Comparison of ENCODE assay signal across 15 cellular contexts in genomic region chr2:120869036-120869435, GRCh38.
"Had no signal": no experiment of that assay in that cellular context is flagged by ENCODE, and none has a peak within 500 bp of the region (broad histone marks: within the 10 kb centered on the region; RNA-seq: fewer than 3 reads in every experiment).

No MANE protein-coding gene starts in this region.

- H3K4me3 Mint-ChIP-seq: activated T-cell treated with anti-CD3 and anti-CD28 coated beads, Interleukin-2, amount 50 U/mL, for 72 hours had no signal

- H3K4me3 ChIP-seq: thyroid gland had no signal

- H3K4me1 ChIP-seq: parathyroid adenoma had no signal

- H3K9me3 Mint-ChIP-seq: activated T-cell treated with anti-CD3 and anti-CD28 coated beads, Interleukin-2, amount 50 U/mL, for 72 hours had no signal

- DNase-seq: activated CD4-positive, alpha-beta T cell treated with anti-CD3 and anti-CD28 coated beads, Interleukin-2, amount 50 U/mL, for 4 hours; activated effector memory CD4-positive, alpha-beta T cell treated with anti-CD3 and anti-CD28 coated beads, Interleukin-2, amount 50 U/mL, for 16 hours; activated naive CD4-positive, alpha-beta T cell treated with anti-CD3 and anti-CD28 coated beads, Interleukin-2, amount 50 U/mL, for 16 hours; activated T-cell treated with anti-CD3 and anti-CD28 coated beads, Interleukin-2, amount 50 U/mL, for 72 hours; dermis blood vessel endothelial cell; effector memory CD4-positive, alpha-beta T cell; hypothalamus; islet precursor cell; mammary epithelial cell; stimulated activated CD8-positive, alpha-beta memory T cell treated with anti-CD3 and anti-CD28 coated beads, Interleukin-4, amount 100 ng/mL, for 48 hours; stimulated activated naive CD4-positive, alpha-beta T cell; thyroid gland; WERI-Rb-1 had no signal

- H3K27ac ChIP-seq: parathyroid adenoma, thyroid gland, WERI-Rb-1 had no signal

- H3K36me3 ChIP-seq: thyroid gland, WERI-Rb-1 had no signal

- H3K27ac Mint-ChIP-seq: activated T-cell treated with anti-CD3 and anti-CD28 coated beads, Interleukin-2, amount 50 U/mL, for 72 hours had no signal

- H3K9ac ChIP-seq: parathyroid adenoma had no signal

- H3K27me3 ChIP-seq: thyroid gland had no signal

- H2AFZ ChIP-seq: parathyroid adenoma had no signal

- ATAC-seq: activated T-cell treated with anti-CD3 and anti-CD28 coated beads, Interleukin-2, amount 50 U/mL, for 72 hours; sciatic nerve had no signal

- H3K79me2 ChIP-seq: parathyroid adenoma had no signal

- H3K9me3 ChIP-seq: thyroid gland had no signal
